Comparison of ENCODE assay signal across 10 cellular contexts in genomic region chr16:74896389-74897370, GRCh38.
DNase-seq lines count a peak whose midpoint lies in the region; ATAC-seq, FAIRE-seq and TF ChIP-seq lines count a peak whose summit lies in the region.
"Had no signal": no experiment of that assay in that cellular context is flagged by ENCODE, and none has a peak within 500 bp of the region (broad histone marks: within the 10 kb centered on the region; RNA-seq: fewer than 3 reads in every experiment).

No MANE protein-coding gene starts in this region.

- H3K9ac ChIP-seq in endothelial cell of umbilical vein (replicated peaks; ENCODE audit: extremely low read depth, insufficient read depth, low read length): no peak overlapping the region

- DNase-seq in EH (ENCODE audit: low read depth): peak; percentile 74
- peak; percentile 28 for DNase-seq in NCI-H226
- no peak for DNase-seq in endothelial cell of umbilical vein (ENCODE audit: low read depth, low spot score)
- no peak for DNase-seq in mucosa of descending colon
- no peak for DNase-seq in NCI-H2171 (lab: John Stamatoyannopoulos, UW)
- DNase-seq: DMS79 had no signal

- H3K4me1 ChIP-seq in endothelial cell of umbilical vein (ENCODE audit: control insufficient read depth, extremely low read depth, insufficient read depth, low read length) (no peaks in the 10 kb centered on the region), mucosa of descending colon (ENCODE audit: low read depth) (no peaks in the 10 kb centered on the region)

- H3K4me2 ChIP-seq in endothelial cell of umbilical vein (ENCODE audit: insufficient read depth, low read length): no peak overlapping the region

- no peaks in the 10 kb centered on the region for H4K20me1 ChIP-seq in endothelial cell of umbilical vein (replicated peaks; ENCODE audit: control insufficient read depth, extremely low read depth, insufficient read depth, low read length)

- FAIRE-seq in endothelial cell of umbilical vein (lab: Jason Lieb, UNC): peak; percentile 18

- peak; percentile 43 for ATAC-seq in mucosa of descending colon
- no peak for ATAC-seq in HG02970 (IDR thresholded peaks at IDR 0.05; ENCODE audit: low FRiP score, unreplicated experiment)
- no peak for ATAC-seq in GM21528 (IDR thresholded peaks at IDR 0.05; ENCODE audit: low FRiP score, unreplicated experiment)
- ATAC-seq in HG03439 (IDR thresholded peaks at IDR 0.05; ENCODE audit: unreplicated experiment): no peak

- H3K27me3 ChIP-seq in endothelial cell of umbilical vein (ENCODE audit: control insufficient read depth in 2 of 2, insufficient read depth in 2 of 2, low read length in 2 of 2): no peaks in the 10 kb centered on the region

- CTCF ChIA-PET in endothelial cell of umbilical vein (lab: Charles Lee): interaction anchor here (0.9 to 2.6 kb wide), 3 partner anchors 9 to 34 kb away, joined by 3 to 7 read pairs (median 3); no protein-coding TSS in a partner anchor

- intact Hi-C loops in endothelial cell of umbilical vein (cut with micrococcal nuclease) (no loop called here), mucosa of descending colon (cut with DNase I, micrococcal nuclease) (no loop called here)

- H3K9me3 ChIP-seq in endothelial cell of umbilical vein (replicated peaks; ENCODE audit: control insufficient read depth, insufficient read depth, low read length): no peaks in the 10 kb centered on the region
- H3K9me3 ChIP-seq in mucosa of descending colon: no peaks in the 10 kb centered on the region

- no peak overlapping the region for H3K27ac ChIP-seq in endothelial cell of umbilical vein (ENCODE audit: insufficient read depth, low read depth, low read length)
- H3K27ac ChIP-seq: coronary artery had no signal

- POLR2A ChIA-PET in endothelial cell of umbilical vein (lab: Charles Lee): interaction anchor here (0.5 kb wide), 1 partner anchor 230 kb away, joined by 4 read pairs; the partner anchor contains the start of gene RFWD3

- H3K9me1 ChIP-seq in endothelial cell of umbilical vein (replicated peaks; ENCODE audit: control insufficient read depth, extremely low read depth, insufficient read depth, low read length): no peaks in the 10 kb centered on the region

- no peak overlapping the region for H2AFZ ChIP-seq in endothelial cell of umbilical vein (ENCODE audit: low read depth, low read length)

- no peaks in the 10 kb centered on the region for H3K79me2 ChIP-seq in endothelial cell of umbilical vein (ENCODE audit: control insufficient read depth, insufficient read depth, low read length)

- no TSS peak for BruUV-seq in endothelial cell of umbilical vein (replicated peaks; lab: Mats Ljungman, UMichigan)

- no peak for TF ChIP-seq POLR2A in endothelial cell of umbilical vein (IDR thresholded peaks at IDR 0.05; ENCODE audit: low read depth, low read length)

- dilution Hi-C loops in endothelial cell of umbilical vein (cut with MboI; ENCODE audit: extremely low pct_ligation_motif_present, low sequenced_read_pairs): no loop called here

- TF ChIP-seq CTCF in endothelial cell of umbilical vein (IDR thresholded peaks at IDR 0.05; ENCODE audit: extremely low read depth in 1 of 2, insufficient read depth in 1 of 2, low read depth in 1 of 2, low read length in 2 of 2) (no peak), mucosa of descending colon (IDR thresholded peaks at IDR 0.05) (no peak)

- H3K4me3 ChIP-seq in endothelial cell of umbilical vein (replicated peaks in 1 of 3; ENCODE audit: insufficient read depth in 1 of 3, low read depth in 1 of 3, low read length in 3 of 3) (no peak overlapping the region), mucosa of descending colon (no peak overlapping the region)
- H3K4me3 ChIP-seq: coronary artery had no signal

- peaks cover 2 to 11% of the 10 kb centered on the region in 2 experiments for H3K36me3 ChIP-seq in endothelial cell of umbilical vein (ENCODE audit: control insufficient read depth in 2 of 2, extremely low read depth in 1 of 2, insufficient read depth in 2 of 2, low read length in 2 of 2)
- H3K36me3 ChIP-seq in mucosa of descending colon (ENCODE audit: low read depth): no peaks in the 10 kb centered on the region

TF ChIP-seq in endothelial cell of umbilical vein, 7 proteins besides CTCF, POLR2A, EP300 and RAD21:
- TF ChIP-seq FOS (IDR thresholded peaks at IDR 0.05; ENCODE audit: borderline replicate concordance, insufficient read depth, low read length): peak; percentile 47
- TF ChIP-seq JUN (IDR thresholded peaks at IDR 0.05; ENCODE audit: borderline replicate concordance, insufficient read depth, insufficient read length, low read depth): peak; percentile 29
- TF ChIP-seq EZH2 (IDR thresholded peaks at IDR 0.05; ENCODE audit: borderline replicate concordance, low read depth, low read length, severe bottlenecking): no peak
TF ChIP-seq in endothelial cell of umbilical vein: peak in this region for 2.

Comparison
In these comparisons a context has a peak if more than half of its experiments do, and no peak if none do; other contexts are left out.
1. DNase-seq: peak in EH (single experiment) and NCI-H226 (single experiment); none in endothelial cell of umbilical vein (single experiment), mucosa of descending colon (0 of 3) and NCI-H2171 (single experiment).